Comparison of ENCODE assay signal across 18 cellular contexts in genomic region chr11:2507945-2508749, GRCh38.
DNase-seq lines count a peak whose midpoint lies in the region; ATAC-seq and TF ChIP-seq lines count a peak whose summit lies in the region.
"Had no signal": no experiment of that assay in that cellular context is flagged by ENCODE, and none has a peak within 500 bp of the region (broad histone marks: within the 10 kb centered on the region; RNA-seq: fewer than 3 reads in every experiment).

No MANE protein-coding gene starts in this region.

- no peak for ATAC-seq in activated T-cell treated with anti-CD3 and anti-CD28 coated beads, Interleukin-2, amount 50 U/mL, for 72 hours (replicated peaks in 1 of 2)
- no peak for ATAC-seq in right cardiac atrium
- no peak for ATAC-seq in HG03135 (IDR thresholded peaks at IDR 0.05; ENCODE audit: unreplicated experiment)
- ATAC-seq: A549 had no signal

- TF ChIP-seq POLR2A in sigmoid colon (IDR thresholded peaks at IDR 0.05), result no peak

- no peaks in the 10 kb centered on the region for H3K36me3 ChIP-seq in H7 (replicated peaks; ENCODE audit: control insufficient read depth, insufficient read depth, low read length)
- H3K36me3 ChIP-seq in sigmoid colon, result no peaks in the 10 kb centered on the region
- H3K36me3 ChIP-seq in SJCRH30, result no peaks in the 10 kb centered on the region
- no peaks in the 10 kb centered on the region for H3K36me3 ChIP-seq in HAP-1 (replicated peaks)
- H3K36me3 ChIP-seq: MG63, Peyer's patch had no signal

- H3K4me3 ChIP-seq in H7 (ENCODE audit: insufficient read depth, low read depth, low read length) (no peak overlapping the region), right cardiac atrium (ENCODE audit: low read length) (no peak overlapping the region), sigmoid colon (no peak overlapping the region), SJCRH30 (no peak overlapping the region), HAP-1 (no peak overlapping the region)
- H3K4me3 ChIP-seq: A549, MG63, Peyer's patch had no signal

- H3K4me3 Mint-ChIP-seq in activated T-cell treated with anti-CD3 and anti-CD28 coated beads, Interleukin-2, amount 50 U/mL, for 24 hours, result no peak overlapping the region
- no peak overlapping the region for H3K4me3 Mint-ChIP-seq in activated T-cell treated with anti-CD3 and anti-CD28 coated beads, Interleukin-2, amount 50 U/mL, for 72 hours
- H3K4me3 Mint-ChIP-seq: activated CD4-positive, alpha-beta T cell treated with anti-CD3 and anti-CD28 coated beads, Interleukin-2, amount 10 ng/mL, durations not matched to agents 7 days and 5 days; activated naive CD4-positive, alpha-beta T cell treated with anti-CD3 and anti-CD28 coated beads, Interleukin-2, amount 10 ng/mL, durations not matched to agents 7 days and 5 days had no signal

- DNase-seq in activated T-cell treated with anti-CD3 and anti-CD28 coated beads, Interleukin-2, amount 50 U/mL, for 24 hours, result peak; percentile 12
- no peak for DNase-seq in activated T-cell treated with anti-CD3 and anti-CD28 coated beads, Interleukin-2, amount 50 U/mL, for 72 hours
- peak; percentile 19 for DNase-seq in H7
- DNase-seq in right cardiac atrium, result peak in 2 of 3 donors; percentile 6 to 36
- peak; percentile 46 for DNase-seq in sigmoid colon
- DNase-seq in SJCRH30, result no peak
- DNase-seq in HAP-1 (ENCODE audit: low spot score in 2 of 2), result no peak
- DNase-seq: activated CD4-positive, alpha-beta T cell treated with anti-CD3 and anti-CD28 coated beads, Interleukin-2, amount 10 ng/mL, durations not matched to agents 7 days and 5 days; activated naive CD4-positive, alpha-beta T cell treated with anti-CD3 and anti-CD28 coated beads, Interleukin-2, amount 10 ng/mL, durations not matched to agents 7 days and 5 days; caudate nucleus; MG63; NCI-H1436 treated with DMSO at 0.1 percent for 48 hours; NCI-H510A treated with DMSO at 0.1 percent for 48 hours; NK-92 treated with Interleukin-12 subunit alpha and Interleukin-12 subunit beta, amount 100 ng/mL, for 24 hours; retina had no signal

- H3K9me3 ChIP-seq in right cardiac atrium (ENCODE audit: control insufficient read depth, low read length) (no peaks in the 10 kb centered on the region), sigmoid colon (no peaks in the 10 kb centered on the region), SJCRH30 (replicated peaks) (no peaks in the 10 kb centered on the region), HAP-1 (no peaks in the 10 kb centered on the region)
- H3K9me3 ChIP-seq: A549, MG63, Peyer's patch had no signal

- peaks cover 12% of the 10 kb centered on the region for H3K27me3 ChIP-seq in H7 (ENCODE audit: control insufficient read depth, insufficient read depth, low read length)
- H3K27me3 ChIP-seq in right cardiac atrium (ENCODE audit: control insufficient read depth, insufficient read depth), result no peaks in the 10 kb centered on the region
- H3K27me3 ChIP-seq in sigmoid colon, result peaks cover 0 to 8% (median 0%) of the 10 kb centered on the region in 3 donors
- 0 out of 2 replicates have a peak, but pooled peaks cover 2% of the 10 kb centered on the region for H3K27me3 ChIP-seq in SJCRH30
- H3K27me3 ChIP-seq in HAP-1 (ENCODE audit: low read depth), result no peaks in the 10 kb centered on the region
- H3K27me3 ChIP-seq: MG63, Peyer's patch had no signal

- peaks cover 6% of the 10 kb centered on the region for H3K4me1 Mint-ChIP-seq in activated T-cell treated with anti-CD3 and anti-CD28 coated beads, Interleukin-2, amount 50 U/mL, for 24 hours (ENCODE audit: low read depth)
- H3K4me1 Mint-ChIP-seq in activated T-cell treated with anti-CD3 and anti-CD28 coated beads, Interleukin-2, amount 50 U/mL, for 72 hours (ENCODE audit: low read depth), result no peaks in the 10 kb centered on the region

- H3K4me1 ChIP-seq in right cardiac atrium (ENCODE audit: control insufficient read depth, insufficient read depth, low read length) (peaks cover 12% of the 10 kb centered on the region), sigmoid colon (no peaks in the 10 kb centered on the region), SJCRH30 (no peaks in the 10 kb centered on the region), HAP-1 (no peaks in the 10 kb centered on the region)
- H3K4me1 ChIP-seq: A549, Peyer's patch had no signal

- TF ChIP-seq CTCF in sigmoid colon (IDR thresholded peaks at IDR 0.05), result no peak

- intact Hi-C loops in right cardiac atrium (cut with DNase I) (loop anchor here in 2 of 4 donors (5.0 kb wide), 1 partner anchor 46 kb away; no protein-coding TSS in a partner anchor), sigmoid colon (cut with DNase I) (no loop called here)

- H3K27ac ChIP-seq in right cardiac atrium (ENCODE audit: low read length), result no peak overlapping the region
- H3K27ac ChIP-seq in sigmoid colon, result no peak overlapping the region
- H3K27ac ChIP-seq in SJCRH30, result no peak overlapping the region
- H3K27ac ChIP-seq: A549, Peyer's patch had no signal

- H3K9me3 Mint-ChIP-seq in activated T-cell treated with anti-CD3 and anti-CD28 coated beads, Interleukin-2, amount 50 U/mL, for 24 hours, result no peaks in the 10 kb centered on the region
- no peaks in the 10 kb centered on the region for H3K9me3 Mint-ChIP-seq in activated T-cell treated with anti-CD3 and anti-CD28 coated beads, Interleukin-2, amount 50 U/mL, for 72 hours
- H3K9me3 Mint-ChIP-seq: activated CD4-positive, alpha-beta T cell treated with anti-CD3 and anti-CD28 coated beads, Interleukin-2, amount 10 ng/mL, durations not matched to agents 7 days and 5 days; activated naive CD4-positive, alpha-beta T cell treated with anti-CD3 and anti-CD28 coated beads, Interleukin-2, amount 10 ng/mL, durations not matched to agents 7 days and 5 days had no signal

- in situ Hi-C loops in HAP-1 (cut with MboI; ENCODE audit: low sequenced_read_pairs), result no loop called here

- 82% methylated on average over 12 of the region's 12 CpGs for WGBS in right cardiac atrium
- 91 to 93% methylated on average over 12 of the region's 12 CpGs for WGBS in sigmoid colon, 2 donors

- TF ChIP-seq EP300 in sigmoid colon (IDR thresholded peaks at IDR 0.05), result no peak

- H3K36me3 Mint-ChIP-seq in activated T-cell treated with anti-CD3 and anti-CD28 coated beads, Interleukin-2, amount 50 U/mL, for 24 hours (ENCODE audit: low read depth), result no peaks in the 10 kb centered on the region
- no peaks in the 10 kb centered on the region for H3K36me3 Mint-ChIP-seq in activated T-cell treated with anti-CD3 and anti-CD28 coated beads, Interleukin-2, amount 50 U/mL, for 72 hours (ENCODE audit: insufficient read depth in 2 of 2)
- H3K36me3 Mint-ChIP-seq: activated naive CD4-positive, alpha-beta T cell treated with anti-CD3 and anti-CD28 coated beads, Interleukin-2, amount 10 ng/mL, durations not matched to agents 7 days and 5 days had no signal

- H3K27ac Mint-ChIP-seq in activated T-cell treated with anti-CD3 and anti-CD28 coated beads, Interleukin-2, amount 50 U/mL, for 24 hours, result no peak overlapping the region
- no peak overlapping the region for H3K27ac Mint-ChIP-seq in activated T-cell treated with anti-CD3 and anti-CD28 coated beads, Interleukin-2, amount 50 U/mL, for 72 hours
- H3K27ac Mint-ChIP-seq: activated CD4-positive, alpha-beta T cell treated with anti-CD3 and anti-CD28 coated beads, Interleukin-2, amount 10 ng/mL, durations not matched to agents 7 days and 5 days; activated naive CD4-positive, alpha-beta T cell treated with anti-CD3 and anti-CD28 coated beads, Interleukin-2, amount 10 ng/mL, durations not matched to agents 7 days and 5 days had no signal

- no peaks in the 10 kb centered on the region for H3K27me3 Mint-ChIP-seq in activated T-cell treated with anti-CD3 and anti-CD28 coated beads, Interleukin-2, amount 50 U/mL, for 24 hours
- no peaks in the 10 kb centered on the region for H3K27me3 Mint-ChIP-seq in activated T-cell treated with anti-CD3 and anti-CD28 coated beads, Interleukin-2, amount 50 U/mL, for 72 hours (ENCODE audit: low read depth)
- H3K27me3 Mint-ChIP-seq: activated CD4-positive, alpha-beta T cell treated with anti-CD3 and anti-CD28 coated beads, Interleukin-2, amount 10 ng/mL, durations not matched to agents 7 days and 5 days; activated naive CD4-positive, alpha-beta T cell treated with anti-CD3 and anti-CD28 coated beads, Interleukin-2, amount 10 ng/mL, durations not matched to agents 7 days and 5 days had no signal

Comparison
In these comparisons a context has a peak if more than half of its experiments do, and no peak if none do; other contexts are left out.
1. DNase-seq: peak in activated T-cell treated with anti-CD3 and anti-CD28 coated beads, Interleukin-2, amount 50 U/mL, for 24 hours (single experiment), H7 (single experiment), right cardiac atrium (2 of 3) and sigmoid colon (single experiment); none in activated T-cell treated with anti-CD3 and anti-CD28 coated beads, Interleukin-2, amount 50 U/mL, for 72 hours (0 of 2), SJCRH30 (0 of 2) and HAP-1 (0 of 2).